In genomic region chr5:82349651-82350050, GRCh38 we compare ENCODE assay signal across 8 cellular contexts.
DNase-seq lines count a peak whose midpoint lies in the region; ATAC-seq and TF ChIP-seq lines count a peak whose summit lies in the region.

No MANE protein-coding gene starts in this region.

- peaks cover 13% of the 10 kb centered on the region for H3K27me3 ChIP-seq in endodermal cell (ENCODE audit: control insufficient read depth, insufficient read depth, low read length, poor library complexity, severe bottlenecking)

- whole genome bisulfite sequencing in endodermal cell (ENCODE audit: insufficient coverage in 1 of 2, insufficient read length in 1 of 2), 2 experiments = 68 to 91% methylated on average over 1 to 4 of the region's 4 CpGs

- H3K27ac ChIP-seq in endodermal cell (ENCODE audit: low read depth, low read length) = no peak overlapping the region

- peak; percentile 48 for ATAC-seq in GM18909 (IDR thresholded peaks at IDR 0.05; ENCODE audit: poor library complexity, unreplicated experiment)
- no peak for ATAC-seq in HG02973 (IDR thresholded peaks at IDR 0.05; ENCODE audit: unreplicated experiment)

- peaks cover 7% of the 10 kb centered on the region for H3K4me1 Mint-ChIP-seq in endodermal cell

- H3K9ac ChIP-seq in endodermal cell (ENCODE audit: extremely low read depth, low read length, poor library complexity, severe bottlenecking) = no peak overlapping the region

- H3K27me3 Mint-ChIP-seq in endodermal cell (ENCODE audit: insufficient read depth) = peaks cover 37% of the 10 kb centered on the region

- H3K9me3 Mint-ChIP-seq in endodermal cell = no peaks in the 10 kb centered on the region

- CTCF ChIA-PET in AG04449 (lab: Yijun Ruan, JAX) = interaction anchor here (0.7 to 11.5 kb wide), 13 partner anchors 12 to 1214 kb away, joined by 3 to 143 read pairs (median 6); partner anchors contain the start of genes VCAN and XRCC4

- no peaks in the 10 kb centered on the region for H3K36me3 Mint-ChIP-seq in endodermal cell (ENCODE audit: low read depth)

- no peak overlapping the region for H3K4me3 Mint-ChIP-seq in endodermal cell

- no peaks in the 10 kb centered on the region for H3K9me3 ChIP-seq in endodermal cell (ENCODE audit: control insufficient read depth, low read length)

- TF ChIP-seq CTCF in AG04449 (IDR thresholded peaks at IDR 0.05; ENCODE audit: insufficient read depth, low read length, missing control alignments) (peak; percentile 22), endodermal cell (conservative IDR thresholded peaks at IDR 0.05) (peak; percentile 88)

- no peak overlapping the region for H3K27ac Mint-ChIP-seq in endodermal cell

- POLR2A ChIA-PET in AG04449 (lab: Yijun Ruan, JAX) = interaction anchor here (1.7 to 3.0 kb wide), 2 partner anchors 13 to 1122 kb away, joined by 5 to 25 read pairs; partner anchors contain the start of gene VCAN

- H3K36me3 ChIP-seq in endodermal cell (ENCODE audit: control insufficient read depth, insufficient read depth, low read length) = no peaks in the 10 kb centered on the region

- H3K4me3 ChIP-seq in AG04449 (ENCODE audit: low read depth, low read length) = no peak overlapping the region
- H3K4me3 ChIP-seq in endodermal cell (ENCODE audit: low read length) = no peak overlapping the region

- DNase-seq in AG04449 (ENCODE audit: low read depth, low spot score) = no peak
- DNase-seq in T-helper 9 cell = peak; percentile 16
- DNase-seq in endodermal cell = peak; percentile 93
- peak; percentile 36 to 61 for DNase-seq in stimulated activated CD4-positive, alpha-beta T cell treated with anti-CD3 and anti-CD28 coated beads, Interleukin-2, amount 100 ng/mL, for 24 hours
- DNase-seq in NCI-H2107 treated with DMSO at 0.1 percent for 48 hours (lab: John Stamatoyannopoulos, UW; ENCODE audit: unreplicated experiment) = no peak
- DNase-seq in NCI-H345 treated with DMSO at 0.1 percent for 48 hours (lab: John Stamatoyannopoulos, UW; ENCODE audit: unreplicated experiment) = no peak

- H3K4me1 ChIP-seq in endodermal cell (ENCODE audit: control insufficient read depth, insufficient read depth, low read length) = peaks cover 2% of the 10 kb centered on the region

Comparison
In these comparisons a context has a peak if more than half of its experiments do, and no peak if none do; other contexts are left out.
1. DNase-seq: peak in T-helper 9 cell (single experiment), endodermal cell (single experiment) and stimulated activated CD4-positive, alpha-beta T cell treated with anti-CD3 and anti-CD28 coated beads, Interleukin-2, amount 100 ng/mL, for 24 hours (2 of 2); none in AG04449 (single experiment), NCI-H2107 treated with DMSO at 0.1 percent for 48 hours (single experiment) and NCI-H345 treated with DMSO at 0.1 percent for 48 hours (single experiment).